Comparison of ENCODE assay signal across 30 cellular contexts in the genomic region with DNA sequence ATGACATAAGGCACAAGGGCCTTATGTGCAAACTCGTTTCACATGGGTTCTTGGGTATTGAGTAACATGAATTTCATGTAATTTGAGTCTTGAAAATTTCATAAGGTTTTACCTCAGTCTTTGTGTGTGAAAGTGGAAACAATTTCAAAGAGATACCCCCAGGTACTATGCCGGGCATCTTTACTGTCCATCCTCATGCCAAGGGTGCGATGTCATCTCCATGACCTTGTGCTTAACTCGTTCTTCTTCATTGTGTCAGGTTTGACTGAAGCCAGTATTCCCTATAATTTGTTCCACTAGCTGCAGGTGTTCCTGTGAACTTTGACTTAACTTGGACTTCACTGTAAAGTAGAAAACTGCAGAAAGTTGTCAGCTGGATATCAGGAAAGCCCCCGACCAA.
"Had no signal": no experiment of that assay in that cellular context is flagged by ENCODE, and none has a peak within 500 bp of the region (broad histone marks: within the 10 kb centered on the region; RNA-seq: fewer than 3 reads in every experiment).

No MANE protein-coding gene starts in this region.

- H3K36me3 ChIP-seq: heart right ventricle, left lung, lower lobe of right lung, pancreas, prostate gland, stomach, thyroid gland, transverse colon, upper lobe of left lung had no signal

- H3K27ac Mint-ChIP-seq: mesothelial cell of epicardium; naive B cell; natural killer cell; nephron progenitor cell; stimulated activated naive B cell treated with anti-CD40 and anti-IgM and Interleukin-4, amounts not matched to agents 10 μg/mL and 1 μg/mL and 100 μg/mL, for 72 hours had no signal

- H3K4me1 Mint-ChIP-seq: naive B cell; natural killer cell; nephron progenitor cell; stimulated activated naive B cell treated with anti-CD40 and anti-IgM and Interleukin-4, amounts not matched to agents 10 μg/mL and 1 μg/mL and 100 μg/mL, for 72 hours had no signal

- H3K4me1 ChIP-seq: heart right ventricle, left lung, lower lobe of right lung, pancreas, prostate gland, stomach, testis, thyroid gland, upper lobe of left lung had no signal

- ATAC-seq: heart right ventricle; left cardiac atrium; left lung; lower lobe of right lung; natural killer cell; pancreas; right cardiac atrium; sciatic nerve; stimulated activated naive B cell treated with anti-CD40 and anti-IgM and Interleukin-4, amounts not matched to agents 10 μg/mL and 1 μg/mL and 100 μg/mL, for 72 hours; stimulated activated naive CD8-positive, alpha-beta T cell treated with anti-CD3 and anti-CD28 coated beads, Interleukin-15, Interleukin-2, amounts not matched to agents 100 U/mL and 50 U/mL, for 24 hours had no signal

- H3K27ac ChIP-seq: heart right ventricle, hepatocyte, left lung, lower lobe of right lung, pancreas, prostate gland, skin epidermis, stomach, testis, thyroid gland, transverse colon, upper lobe of left lung had no signal

- H3K9me3 ChIP-seq: left lung, lower lobe of right lung, pancreas, prostate gland, stomach, testis, thyroid gland, transverse colon, upper lobe of left lung had no signal

- H3K36me3 Mint-ChIP-seq: mesothelial cell of epicardium; naive B cell; natural killer cell; stimulated activated naive B cell treated with anti-CD40 and anti-IgM and Interleukin-4, amounts not matched to agents 10 μg/mL and 1 μg/mL and 100 μg/mL, for 72 hours had no signal

- DNase-seq: heart right ventricle; kidney glomerular epithelial cell; left cardiac atrium; left lung; lower lobe of right lung; mammary epithelial cell; mesenchymal stem cell; naive B cell; natural killer cell; nephron progenitor cell; pancreas; posterior cingulate gyrus; retina; right cardiac atrium; stimulated activated CD4-positive, alpha-beta T cell treated with anti-CD3 and anti-CD28 coated beads, Interleukin-12 subunit alpha, Interleukin-12 subunit beta, amount 100 ng/mL, for 4 hours; stimulated activated CD4-positive, alpha-beta T cell treated with anti-CD3 and anti-CD28 coated beads, Interleukin-15, amount 100 ng/mL, for 24 hours; stimulated activated CD4-positive, alpha-beta T cell treated with anti-CD3 and anti-CD28 coated beads, Interleukin-2, amount 100 ng/mL, for 24 hours; stimulated activated CD4-positive, alpha-beta T cell treated with anti-CD3 and anti-CD28 coated beads, Interleukin-4, amount 100 ng/mL, for 1 hour; stimulated activated naive B cell treated with anti-CD40 and anti-IgM and Interleukin-4, amounts not matched to agents 10 μg/mL and 1 μg/mL and 100 μg/mL, for 72 hours; stimulated activated naive CD8-positive, alpha-beta T cell treated with anti-CD3 and anti-CD28 coated beads, Interleukin-15, Interleukin-2, amounts not matched to agents 100 U/mL and 50 U/mL, for 24 hours; stomach; testis; thyroid gland; transverse colon; upper lobe of left lung had no signal

- H3K27me3 Mint-ChIP-seq: naive B cell; stimulated activated naive B cell treated with anti-CD40 and anti-IgM and Interleukin-4, amounts not matched to agents 10 μg/mL and 1 μg/mL and 100 μg/mL, for 72 hours had no signal

- H3K4me3 Mint-ChIP-seq: mesothelial cell of epicardium; naive B cell; natural killer cell; nephron progenitor cell; stimulated activated naive B cell treated with anti-CD40 and anti-IgM and Interleukin-4, amounts not matched to agents 10 μg/mL and 1 μg/mL and 100 μg/mL, for 72 hours had no signal

- H3K9me3 Mint-ChIP-seq: mesothelial cell of epicardium, nephron progenitor cell had no signal

- H3K27me3 ChIP-seq: heart right ventricle, hepatocyte, left lung, pancreas, stomach, testis, thyroid gland, transverse colon, upper lobe of left lung had no signal

- H3K4me3 ChIP-seq: heart right ventricle, hepatocyte, left lung, lower lobe of right lung, pancreas, prostate gland, skin epidermis, stomach, testis, thyroid gland, transverse colon, upper lobe of left lung had no signal
